ENCODE assay signal across 1 cellular context in the genomic region with DNA sequence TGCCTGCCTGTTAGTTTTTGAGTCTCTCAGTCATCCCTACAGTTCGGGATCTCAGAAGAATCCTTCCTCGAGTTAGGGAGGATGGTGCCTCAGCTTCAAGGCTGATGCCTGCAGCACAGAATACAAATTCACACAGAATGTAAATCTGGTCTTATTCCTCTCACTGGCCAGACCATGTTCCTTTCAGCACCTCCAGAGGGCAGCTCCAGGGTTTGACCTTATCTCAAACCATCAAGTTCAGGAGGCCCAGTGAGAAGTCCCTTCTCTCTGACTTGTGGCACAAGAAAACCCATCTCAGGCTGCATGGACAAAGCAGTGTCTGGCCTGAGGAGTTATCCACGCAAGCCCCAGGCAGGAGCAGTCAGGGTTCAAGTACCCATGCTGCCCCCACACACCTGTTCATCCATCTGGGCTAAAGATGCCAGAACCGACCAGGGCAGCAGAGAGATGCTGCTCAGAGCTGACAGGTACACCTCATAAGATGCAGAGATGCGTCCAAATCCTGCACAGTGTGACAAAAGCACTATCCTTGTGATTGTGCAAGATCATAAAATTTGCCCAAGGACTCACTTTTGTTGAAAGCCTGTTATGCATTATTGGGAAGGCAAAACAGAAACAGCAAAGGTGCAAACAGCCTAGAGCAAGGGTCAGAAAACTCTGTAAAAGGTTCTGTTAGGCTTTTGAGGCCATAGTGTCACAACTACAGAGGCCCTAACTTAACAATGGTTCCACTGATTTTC.
TF ChIP-seq lines count a peak whose summit lies in the region.

No MANE protein-coding gene starts in this region.

TF ChIP-seq in K562, 482 proteins besides CTCF, POLR2A, EP300 and RAD21 (continued from another document and continues in another):
- no peak for TF ChIP-seq CEBPG (CRISPR knock-in tag; IDR thresholded peaks at IDR 0.05)
- TF ChIP-seq CEBPG (tag; conservative IDR thresholded peaks at IDR 0.05 in 1 of 2, IDR thresholded peaks at IDR 0.05 in 1 of 2): peak in 1 of 2 experiments; percentile 27; a peak in 1 of 4 replicates
- TF ChIP-seq HINFP (tag; conservative IDR thresholded peaks at IDR 0.05; ENCODE audit: low read depth): no peak
- TF ChIP-seq PRMT5 (CRISPR knock-in tag; IDR thresholded peaks at IDR 0.05): no peak
- TF ChIP-seq, protein P1, sequence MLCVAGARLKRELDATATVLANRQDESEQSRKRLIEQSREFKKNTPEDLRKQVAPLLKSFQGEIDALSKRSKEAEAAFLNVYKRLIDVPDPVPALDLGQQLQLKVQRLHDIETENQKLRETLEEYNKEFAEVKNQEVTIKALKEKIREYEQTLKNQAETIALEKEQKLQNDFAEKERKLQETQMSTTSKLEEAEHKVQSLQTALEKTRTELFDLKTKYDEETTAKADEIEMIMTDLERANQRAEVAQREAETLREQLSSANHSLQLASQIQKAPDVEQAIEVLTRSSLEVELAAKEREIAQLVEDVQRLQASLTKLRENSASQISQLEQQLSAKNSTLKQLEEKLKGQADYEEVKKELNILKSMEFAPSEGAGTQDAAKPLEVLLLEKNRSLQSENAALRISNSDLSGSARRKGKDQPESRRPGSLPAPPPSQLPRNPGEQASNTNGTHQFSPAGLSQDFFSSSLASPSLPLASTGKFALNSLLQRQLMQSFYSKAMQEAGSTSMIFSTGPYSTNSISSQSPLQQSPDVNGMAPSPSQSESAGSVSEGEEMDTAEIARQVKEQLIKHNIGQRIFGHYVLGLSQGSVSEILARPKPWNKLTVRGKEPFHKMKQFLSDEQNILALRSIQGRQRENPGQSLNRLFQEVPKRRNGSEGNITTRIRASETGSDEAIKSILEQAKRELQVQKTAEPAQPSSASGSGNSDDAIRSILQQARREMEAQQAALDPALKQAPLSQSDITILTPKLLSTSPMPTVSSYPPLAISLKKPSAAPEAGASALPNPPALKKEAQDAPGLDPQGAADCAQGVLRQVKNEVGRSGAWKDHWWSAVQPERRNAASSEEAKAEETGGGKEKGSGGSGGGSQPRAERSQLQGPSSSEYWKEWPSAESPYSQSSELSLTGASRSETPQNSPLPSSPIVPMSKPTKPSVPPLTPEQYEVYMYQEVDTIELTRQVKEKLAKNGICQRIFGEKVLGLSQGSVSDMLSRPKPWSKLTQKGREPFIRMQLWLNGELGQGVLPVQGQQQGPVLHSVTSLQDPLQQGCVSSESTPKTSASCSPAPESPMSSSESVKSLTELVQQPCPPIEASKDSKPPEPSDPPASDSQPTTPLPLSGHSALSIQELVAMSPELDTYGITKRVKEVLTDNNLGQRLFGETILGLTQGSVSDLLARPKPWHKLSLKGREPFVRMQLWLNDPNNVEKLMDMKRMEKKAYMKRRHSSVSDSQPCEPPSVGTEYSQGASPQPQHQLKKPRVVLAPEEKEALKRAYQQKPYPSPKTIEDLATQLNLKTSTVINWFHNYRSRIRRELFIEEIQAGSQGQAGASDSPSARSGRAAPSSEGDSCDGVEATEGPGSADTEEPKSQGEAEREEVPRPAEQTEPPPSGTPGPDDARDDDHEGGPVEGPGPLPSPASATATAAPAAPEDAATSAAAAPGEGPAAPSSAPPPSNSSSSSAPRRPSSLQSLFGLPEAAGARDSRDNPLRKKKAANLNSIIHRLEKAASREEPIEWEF (CRISPR knock-in tag; IDR thresholded peaks at IDR 0.05): no peak
- TF ChIP-seq ZNF695 (CRISPR knock-in tag; IDR thresholded peaks at IDR 0.05): no peak
- TF ChIP-seq, protein P2, sequence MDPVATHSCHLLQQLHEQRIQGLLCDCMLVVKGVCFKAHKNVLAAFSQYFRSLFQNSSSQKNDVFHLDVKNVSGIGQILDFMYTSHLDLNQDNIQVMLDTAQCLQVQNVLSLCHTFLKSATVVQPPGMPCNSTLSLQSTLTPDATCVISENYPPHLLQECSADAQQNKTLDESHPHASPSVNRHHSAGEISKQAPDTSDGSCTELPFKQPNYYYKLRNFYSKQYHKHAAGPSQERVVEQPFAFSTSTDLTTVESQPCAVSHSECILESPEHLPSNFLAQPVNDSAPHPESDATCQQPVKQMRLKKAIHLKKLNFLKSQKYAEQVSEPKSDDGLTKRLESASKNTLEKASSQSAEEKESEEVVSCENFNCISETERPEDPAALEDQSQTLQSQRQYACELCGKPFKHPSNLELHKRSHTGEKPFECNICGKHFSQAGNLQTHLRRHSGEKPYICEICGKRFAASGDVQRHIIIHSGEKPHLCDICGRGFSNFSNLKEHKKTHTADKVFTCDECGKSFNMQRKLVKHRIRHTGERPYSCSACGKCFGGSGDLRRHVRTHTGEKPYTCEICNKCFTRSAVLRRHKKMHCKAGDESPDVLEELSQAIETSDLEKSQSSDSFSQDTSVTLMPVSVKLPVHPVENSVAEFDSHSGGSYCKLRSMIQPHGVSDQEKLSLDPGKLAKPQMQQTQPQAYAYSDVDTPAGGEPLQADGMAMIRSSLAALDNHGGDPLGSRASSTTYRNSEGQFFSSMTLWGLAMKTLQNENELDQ (CRISPR knock-in tag; IDR thresholded peaks at IDR 0.05; ENCODE audit: borderline replicate concordance): no peak
- TF ChIP-seq, protein P3, sequence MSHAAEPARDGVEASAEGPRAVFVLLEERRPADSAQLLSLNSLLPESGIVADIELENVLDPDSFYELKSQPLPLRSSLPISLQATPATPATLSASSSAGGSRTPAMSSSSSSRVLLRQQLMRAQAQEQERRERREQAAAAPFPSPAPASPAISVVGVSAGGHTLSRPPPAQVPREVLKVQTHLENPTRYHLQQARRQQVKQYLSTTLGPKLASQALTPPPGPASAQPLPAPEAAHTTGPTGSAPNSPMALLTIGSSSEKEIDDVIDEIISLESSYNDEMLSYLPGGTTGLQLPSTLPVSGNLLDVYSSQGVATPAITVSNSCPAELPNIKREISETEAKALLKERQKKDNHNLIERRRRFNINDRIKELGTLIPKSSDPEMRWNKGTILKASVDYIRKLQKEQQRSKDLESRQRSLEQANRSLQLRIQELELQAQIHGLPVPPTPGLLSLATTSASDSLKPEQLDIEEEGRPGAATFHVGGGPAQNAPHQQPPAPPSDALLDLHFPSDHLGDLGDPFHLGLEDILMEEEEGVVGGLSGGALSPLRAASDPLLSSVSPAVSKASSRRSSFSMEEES (CRISPR knock-in tag; IDR thresholded peaks at IDR 0.05): no peak
- TF ChIP-seq KLF1 (tag; IDR thresholded peaks at IDR 0.05): no peak
- no peak for TF ChIP-seq HSF4 (CRISPR knock-in tag; IDR thresholded peaks at IDR 0.05; ENCODE audit: borderline replicate concordance)
- TF ChIP-seq SETDB1 (IDR thresholded peaks at IDR 0.05; ENCODE audit: low read length): no peak
- no peak for TF ChIP-seq LARP7 (IDR thresholded peaks at IDR 0.05)
- TF ChIP-seq ILF3 (IDR thresholded peaks at IDR 0.05; ENCODE audit: borderline replicate concordance): no peak
- no peak for TF ChIP-seq FOXA1 (IDR thresholded peaks at IDR 0.05; ENCODE audit: borderline replicate concordance)
- TF ChIP-seq DEAF1 (CRISPR knock-in tag; IDR thresholded peaks at IDR 0.05): peak; percentile 58
- TF ChIP-seq JUND (IDR thresholded peaks at IDR 0.05; ENCODE audit: borderline replicate concordance, low read depth, low read length): peak; percentile 8; the same call in 1 of the 2 replicates
- no peak for TF ChIP-seq JUND (tag; IDR thresholded peaks at IDR 0.05; ENCODE audit: borderline replicate concordance, low read depth, low read length)
- no peak for TF ChIP-seq NUFIP1 (IDR thresholded peaks at IDR 0.05; ENCODE audit: partially characterized antibody)
- TF ChIP-seq, protein P4, sequence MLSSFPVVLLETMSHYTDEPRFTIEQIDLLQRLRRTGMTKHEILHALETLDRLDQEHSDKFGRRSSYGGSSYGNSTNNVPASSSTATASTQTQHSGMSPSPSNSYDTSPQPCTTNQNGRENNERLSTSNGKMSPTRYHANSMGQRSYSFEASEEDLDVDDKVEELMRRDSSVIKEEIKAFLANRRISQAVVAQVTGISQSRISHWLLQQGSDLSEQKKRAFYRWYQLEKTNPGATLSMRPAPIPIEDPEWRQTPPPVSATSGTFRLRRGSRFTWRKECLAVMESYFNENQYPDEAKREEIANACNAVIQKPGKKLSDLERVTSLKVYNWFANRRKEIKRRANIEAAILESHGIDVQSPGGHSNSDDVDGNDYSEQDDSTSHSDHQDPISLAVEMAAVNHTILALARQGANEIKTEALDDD (IDR thresholded peaks at IDR 0.05): no peak
- TF ChIP-seq FOSL1 (tag; conservative IDR thresholded peaks at IDR 0.05): no peak
- TF ChIP-seq SMARCE1 (IDR thresholded peaks at IDR 0.05): no peak
- TF ChIP-seq CHD7 (IDR thresholded peaks at IDR 0.05; ENCODE audit: low read depth, low read length): no peak
- no peak for TF ChIP-seq ZNF134 (CRISPR knock-in tag; conservative IDR thresholded peaks at IDR 0.05)
- no peak for TF ChIP-seq ZNF830 (CRISPR knock-in tag; IDR thresholded peaks at IDR 0.05)
